35 cellular contexts compared by ENCODE assay signal in the genomic region with DNA sequence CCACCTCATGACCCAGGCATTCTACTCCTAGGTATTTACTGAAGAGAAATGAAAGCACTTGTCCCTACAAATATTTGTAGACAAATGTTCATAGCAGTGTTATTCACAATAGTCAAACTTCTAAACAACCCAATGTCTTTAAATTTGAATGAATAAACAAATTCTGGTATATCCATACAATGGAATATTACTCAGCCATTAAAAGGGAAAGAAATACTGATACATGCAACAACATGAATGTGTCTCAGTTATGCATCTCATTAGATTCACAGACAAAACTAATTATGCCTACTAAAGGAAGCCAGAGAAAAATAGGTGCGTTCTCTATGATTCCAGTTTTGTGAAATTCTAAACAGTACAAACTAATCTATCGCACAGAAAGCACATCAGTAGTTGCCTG. TPM values are rescaled to one million over a fixed set of nuclear protein-coding genes. Genes with fewer than 3 reads are reported as not detected.
"Had no signal": no experiment of that assay in that cellular context is flagged by ENCODE, and none has a peak within 500 bp of the region (broad histone marks: within the 10 kb centered on the region; RNA-seq: fewer than 3 reads in every experiment).

No MANE protein-coding gene starts in this region.

- H3K36me3 ChIP-seq: adrenal gland, ascending aorta, brain microvascular endothelial cell, breast epithelium, cardiac muscle cell had no signal

- DNase-seq: activated effector memory CD4-positive, alpha-beta T cell treated with anti-CD3 and anti-CD28 coated beads, Interleukin-2, amount 50 U/mL, for 16 hours; activated effector memory CD4-positive, alpha-beta T cell treated with Interleukin-2 at 50 U/mL for 16 hours; activated gamma-delta T cell; activated gamma-delta T cell treated with Interleukin-2 at 50 U/mL for 16 hours; activated naive CD4-positive, alpha-beta T cell; activated naive CD4-positive, alpha-beta T cell treated with anti-CD3 and anti-CD28 coated beads for 36 hours; activated naive CD4-positive, alpha-beta T cell treated with anti-CD3 and anti-CD28 coated beads, Interleukin-2, amount 10 ng/mL, durations not matched to agents 7 days and 5 days; activated naive CD4-positive, alpha-beta T cell treated with anti-CD3 and anti-CD28 coated beads, Interleukin-2, amount 50 U/mL, for 16 hours; activated naive CD4-positive, alpha-beta T cell treated with Interleukin-2 at 50 U/mL for 16 hours; activated naive CD8-positive, alpha-beta T cell treated with anti-CD3 and anti-CD28 coated beads for 36 hours; activated naive CD8-positive, alpha-beta T cell treated with anti-CD3 and anti-CD28 coated beads, Interleukin-2, amount 10 ng/mL, durations not matched to agents 7 days and 5 days; activated naive CD8-positive, alpha-beta T cell treated with anti-CD3 and anti-CD28 coated beads, Interleukin-2, amount 50 U/mL, for 24 hours; activated T-cell treated with anti-CD3 and anti-CD28 coated beads, Interleukin-2, amount 50 U/mL, for 24 hours; activated T-cell treated with anti-CD3 and anti-CD28 coated beads, Interleukin-2, amount 50 U/mL, for 4 hours; activated T-cell treated with anti-CD3 and anti-CD28 coated beads, Interleukin-2, amount 50 U/mL, for 48 hours; activated T-cell treated with anti-CD3 and anti-CD28 coated beads, Interleukin-2, amount 50 U/mL, for 72 hours; adrenal gland; amniotic stem cell; amygdala; anterior cingulate cortex; aorta; body of pancreas; brain microvascular endothelial cell; caudate nucleus; central memory CD4-positive, alpha-beta T cell; cerebellar nuclear complex had no signal

- H3K4me1 ChIP-seq: adrenal gland, ascending aorta, body of pancreas, breast epithelium had no signal

- H3K4me3 ChIP-seq: adrenal gland, ascending aorta, body of pancreas, breast epithelium, cardiac muscle cell had no signal

- FAIRE-seq: astrocyte, bronchial epithelial cell had no signal

- H3K9me3 ChIP-seq: adrenal gland, ascending aorta, body of pancreas had no signal

- ATAC-seq: activated naive CD4-positive, alpha-beta T cell treated with anti-CD3 and anti-CD28 coated beads, Interleukin-2, amount 50 U/mL, for 72 hours; activated naive CD8-positive, alpha-beta T cell treated with anti-CD3 and anti-CD28 coated beads, Interleukin-2, amount 50 U/mL, for 24 hours; activated T-cell treated with anti-CD3 and anti-CD28 coated beads, Interleukin-2, amount 50 U/mL, for 4 hours; activated T-cell treated with anti-CD3 and anti-CD28 coated beads, Interleukin-2, amount 50 U/mL, for 72 hours; activated T-helper 17 cell treated with anti-CD3 and anti-CD28 coated beads, Interleukin-2, amount 50 U/mL, for 72 hours; body of pancreas had no signal

- H3K27me3 ChIP-seq: adrenal gland, ascending aorta, breast epithelium, cardiac muscle cell had no signal

- H3K27ac ChIP-seq: adrenal gland, ascending aorta, body of pancreas, brain microvascular endothelial cell, breast epithelium, cardiac muscle cell had no signal

RNA-seq across cellular contexts. Expression of gene MDFI, which starts 30.7 kb away (rescaled TPM):
- total RNA-seq: activated naive CD4-positive, alpha-beta T cell treated with anti-CD3 and anti-CD28 coated beads for 36 hours; activated naive CD4-positive, alpha-beta T cell treated with anti-CD3 and anti-CD28 coated beads, Interleukin-2, amount 50 U/mL, for 72 hours; activated naive CD8-positive, alpha-beta T cell treated with anti-CD3 and anti-CD28 coated beads for 36 hours; activated naive CD8-positive, alpha-beta T cell treated with anti-CD3 and anti-CD28 coated beads, Interleukin-2, amount 10 ng/mL, durations not matched to agents 7 days and 5 days; activated T-cell treated with anti-CD3 and anti-CD28 coated beads, Interleukin-2, amount 50 U/mL, for 72 hours; activated T-helper 1 cell treated with anti-CD3 and anti-CD28 coated beads, Interleukin-12 subunit alpha, Interleukin-12 subunit beta, Interleukin-2, Interleukin-4 antibody, amounts not matched to agents 30 ng/mL and 10 ng/mL and 1 ng/mL, durations not matched to agents 14 hours and 24 hours and 36 hours; activated T-helper 17 cell treated with anti-CD3 and anti-CD28 coated beads, Interleukin-2, amount 50 U/mL, for 72 hours; activated T-helper 2 cell treated with anti-CD3 and anti-CD28 coated beads, Interferon-gamma antibody, Interleukin-2, Interleukin-4, amounts not matched to agents 10 μg/mL and 5 μg/mL and 100 μg/mL, durations not matched to agents 14 hours and 24 hours and 36 hours had no signal
